In genomic region chr1:159132271-159132881, GRCh38 we compare ENCODE assay signal across 1 cellular context.
TF ChIP-seq lines count a peak whose summit lies in the region.

No MANE protein-coding gene starts in this region.

TF ChIP-seq in HEK293, 187 proteins besides CTCF, POLR2A, EP300 and RAD21 (continued from another document):
- TF ChIP-seq ZFP3 (tag by site-specific recombination; IDR thresholded peaks at IDR 0.05; ENCODE audit: low read depth) (no peak), GLIS2 (tag by site-specific recombination; IDR thresholded peaks at IDR 0.05) (no peak), ZBTB26 (tag by site-specific recombination; optimal IDR thresholded peaks at IDR 0.05) (no peak), ZNF513 (tag by site-specific recombination; IDR thresholded peaks at IDR 0.05) (no peak), MYNN (tag by site-specific recombination; IDR thresholded peaks at IDR 0.05; ENCODE audit: borderline replicate concordance) (no peak), ZNF214 (tag by site-specific recombination; IDR thresholded peaks at IDR 0.05; ENCODE audit: borderline replicate concordance) (no peak), SP7 (tag by site-specific recombination; IDR thresholded peaks at IDR 0.05) (no peak), KLF9 (tag by site-specific recombination; IDR thresholded peaks at IDR 0.05; ENCODE audit: low read depth) (peak; percentile 87), ZNF692 (tag by site-specific recombination; IDR thresholded peaks at IDR 0.05) (no peak), ZBTB11 (tag by site-specific recombination; conservative IDR thresholded peaks at IDR 0.05; ENCODE audit: low read depth) (no peak), ZNF157 (tag by site-specific recombination; IDR thresholded peaks at IDR 0.05) (no peak), ZFP37 (tag by site-specific recombination; IDR thresholded peaks at IDR 0.05) (no peak), ZNF398 (tag by site-specific recombination; IDR thresholded peaks at IDR 0.05) (no peak), ZNF654 (tag by site-specific recombination; IDR thresholded peaks at IDR 0.05; ENCODE audit: low read depth) (peak; percentile 72), ZNF391 (tag by site-specific recombination; IDR thresholded peaks at IDR 0.05; ENCODE audit: borderline replicate concordance, low read depth) (no peak), ZBTB6 (tag by site-specific recombination; IDR thresholded peaks at IDR 0.05) (no peak), ZBTB10 (tag by site-specific recombination; IDR thresholded peaks at IDR 0.05) (no peak), OSR2 (tag by site-specific recombination; IDR thresholded peaks at IDR 0.05) (no peak), ZNF560 (tag by site-specific recombination; IDR thresholded peaks at IDR 0.05; ENCODE audit: borderline replicate concordance) (no peak), ZNF426 (tag by site-specific recombination; IDR thresholded peaks at IDR 0.05) (no peak), ZNF221 (tag by site-specific recombination; IDR thresholded peaks at IDR 0.05; ENCODE audit: borderline replicate concordance) (no peak), KLF10 (tag by site-specific recombination; IDR thresholded peaks at IDR 0.05) (peak; percentile 90)
